Comparison of ENCODE assay signal across 23 cellular contexts in the genomic region with DNA sequence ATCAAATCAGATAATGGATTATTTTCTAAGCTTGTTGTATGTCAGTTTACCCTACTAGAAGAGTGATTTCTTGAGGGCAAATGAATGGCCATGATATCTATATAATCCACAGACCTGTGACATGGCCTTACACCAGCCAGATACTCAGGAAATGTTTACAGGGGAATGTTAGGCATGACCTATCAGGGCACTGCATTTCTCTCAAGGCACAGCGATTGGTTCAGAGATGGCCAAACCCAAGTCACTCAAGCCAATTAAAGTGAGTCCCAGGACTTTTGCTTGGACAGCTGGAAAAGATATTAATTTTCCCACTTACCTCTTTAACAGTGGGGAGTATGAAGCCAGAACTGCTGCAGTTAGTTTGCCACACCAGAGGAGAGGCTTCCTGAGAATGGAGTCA. TPM values are rescaled to one million over a fixed set of nuclear protein-coding genes. Genes with fewer than 3 reads are reported as not detected.
A peak's percentile ranks its signal among the peaks of the same experiment; 100 is the strongest.
DNase-seq lines count a peak whose midpoint lies in the region; ATAC-seq and TF ChIP-seq lines count a peak whose summit lies in the region.
"Had no signal": no experiment of that assay in that cellular context is flagged by ENCODE, and none has a peak within 500 bp of the region (broad histone marks: within the 10 kb centered on the region; RNA-seq: fewer than 3 reads in every experiment).

No MANE protein-coding gene starts in this region.

- intact Hi-C loops in body of pancreas (cut with DNase I) (no loop called here), breast epithelium (cut with DNase I; ENCODE audit: low total_unique reads) (no loop called here)

- H3K27ac ChIP-seq in body of pancreas: no peak overlapping the region
- H3K27ac ChIP-seq in gastroesophageal sphincter: no peak overlapping the region
- no peak overlapping the region for H3K27ac ChIP-seq in breast epithelium
- H3K27ac ChIP-seq: 22Rv1, C4-2B, HL-60, SJSA1 had no signal

- ATAC-seq in body of pancreas: peak; percentile 35
- ATAC-seq in gastroesophageal sphincter: no peak
- ATAC-seq in GM21360 (IDR thresholded peaks at IDR 0.05; ENCODE audit: unreplicated experiment): no peak

- no peak for TF ChIP-seq EP300 in gastroesophageal sphincter (IDR thresholded peaks at IDR 0.05)

- H3K4me1 ChIP-seq in body of pancreas (no peaks in the 10 kb centered on the region), gastroesophageal sphincter (no peaks in the 10 kb centered on the region), breast epithelium (no peaks in the 10 kb centered on the region)

- H3K4me3 ChIP-seq in body of pancreas (no peak overlapping the region), gastroesophageal sphincter (no peak overlapping the region), breast epithelium (no peak overlapping the region)
- H3K4me3 ChIP-seq: SJSA1 had no signal

- H3K36me3 ChIP-seq in body of pancreas (replicated peaks in 1 of 2; ENCODE audit: insufficient read depth in 1 of 2, low read depth in 2 of 2) (no peaks in the 10 kb centered on the region), gastroesophageal sphincter (no peaks in the 10 kb centered on the region), breast epithelium (no peaks in the 10 kb centered on the region)
- H3K36me3 ChIP-seq: SJSA1 had no signal

- DNase-seq in DMS 273 (lab: John Stamatoyannopoulos, UW; ENCODE audit: unreplicated experiment) (peak; percentile 28), DMS 273 treated with DMSO at 0.1 percent for 48 hours (lab: John Stamatoyannopoulos, UW) (no peak), NCI-H69 (lab: John Stamatoyannopoulos, UW) (peak; percentile 9), body of pancreas (no peak), breast epithelium (ENCODE audit: low spot score in 2 of 2) (no peak)
- DNase-seq: CD8-positive, alpha-beta memory T cell; DMS153; DND-41; HCEC 1CT; NCI-H1092 treated with DMSO at 0.1 percent for 48 hours; NCI-H1436; NCI-H1930; NCI-H446 treated with DMSO at 0.1 percent for 48 hours; NCI-H526; Right ventricle myocardium superior; RPMI8226 had no signal

- TF ChIP-seq CTCF in body of pancreas (IDR thresholded peaks at IDR 0.05): no peak
- no peak for TF ChIP-seq CTCF in gastroesophageal sphincter (IDR thresholded peaks at IDR 0.05)
- no peak for TF ChIP-seq CTCF in breast epithelium (IDR thresholded peaks at IDR 0.05)

- TF ChIP-seq POLR2A in body of pancreas (IDR thresholded peaks at IDR 0.05) (no peak), gastroesophageal sphincter (IDR thresholded peaks at IDR 0.05) (no peak), breast epithelium (IDR thresholded peaks at IDR 0.05) (no peak)

- H3K27me3 ChIP-seq in body of pancreas (no peaks in the 10 kb centered on the region), gastroesophageal sphincter (peaks cover 72% of the 10 kb centered on the region), breast epithelium (peaks cover 0 to 39% of the 10 kb centered on the region in 2 donors)

- H3K9me3 ChIP-seq in body of pancreas: no peaks in the 10 kb centered on the region
- H3K9me3 ChIP-seq in gastroesophageal sphincter: no peaks in the 10 kb centered on the region
- H3K9me3 ChIP-seq in breast epithelium: no peaks in the 10 kb centered on the region
- H3K9me3 ChIP-seq: SJSA1 had no signal

- WGBS in body of pancreas, 2 donors: 50 to 58% methylated on average over 1 of the region's 1 CpG
- 60% methylated on average over 1 of the region's 1 CpG; no CpG with 5 or more reads in 1 of the 2 donors for WGBS in gastroesophageal sphincter (ENCODE audit: low coverage in 1 of 2), 2 donors

RNA-seq across cellular contexts. Expression of a gene that starts 28.7 kb away (rescaled TPM):
- total RNA-seq in body of pancreas (10 to 100 TPM; 11.7 to 12.9 TPM), gastroesophageal sphincter (10 to 100 TPM in 1 of 4 donors, 1 to 10 TPM in 3; 5.4 to 16.0 (median 8.1) TPM), breast epithelium (10 to 100 TPM in 1 of 3 donors, 1 to 10 TPM in 2; 6.0 to 14.4 (median 6.6) TPM)
- total RNA-seq: B cell; CD8-positive, alpha-beta memory T cell had no signal

RNA-seq across cellular contexts. Expression of a gene that starts 55.0 kb away (rescaled TPM):
- total RNA-seq in body of pancreas: not detected
- total RNA-seq in gastroesophageal sphincter: not detected
- total RNA-seq in breast epithelium: not detected
- total RNA-seq: B cell; CD8-positive, alpha-beta memory T cell; Right ventricle myocardium superior; SJSA1 had no signal

Comparison
In these comparisons a context has a peak if more than half of its experiments do, and no peak if none do; other contexts are left out.
1. DNase-seq: peak in DMS 273 (single experiment) and NCI-H69 (single experiment); none in DMS 273 treated with DMSO at 0.1 percent for 48 hours (single experiment), body of pancreas (0 of 4) and breast epithelium (0 of 2).